Comparison of ENCODE assay signal across 23 cellular contexts in the genomic region with DNA sequence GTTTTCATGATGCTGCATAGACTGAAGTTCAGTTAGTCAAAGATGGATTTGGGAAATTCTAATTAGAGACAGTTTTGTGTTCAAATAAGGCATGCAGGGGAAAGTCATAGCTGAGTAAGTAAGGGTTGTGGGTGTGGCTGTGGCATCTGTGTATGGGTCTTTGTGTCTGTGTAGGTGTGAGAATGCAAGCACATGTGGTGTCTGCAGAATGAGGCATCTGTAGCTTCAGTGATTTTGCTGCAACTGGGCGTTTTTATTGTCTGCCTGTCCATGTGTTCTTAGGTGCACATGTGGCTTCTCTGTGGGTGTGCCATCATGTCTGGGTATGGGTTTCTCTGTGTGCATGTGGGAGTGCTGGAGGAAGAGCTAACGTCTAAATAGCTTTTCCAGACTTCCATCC.
DNase-seq lines count a peak whose midpoint lies in the region; ATAC-seq and TF ChIP-seq lines count a peak whose summit lies in the region.
"Had no signal": no experiment of that assay in that cellular context is flagged by ENCODE, and none has a peak within 500 bp of the region (broad histone marks: within the 10 kb centered on the region; RNA-seq: fewer than 3 reads in every experiment).

No MANE protein-coding gene starts in this region.

- DNase-seq in activated T-cell treated with anti-CD3 and anti-CD28 coated beads, Interleukin-2, amount 50 U/mL, for 72 hours = peak in 1 of 2 donors; percentile 3
- DNase-seq in activated T-cell treated with anti-CD3 and anti-CD28 coated beads, Interleukin-2, amount 50 U/mL, for 48 hours = no peak
- DNase-seq in SW480 (ENCODE audit: low spot score) = peak; percentile 4
- no peak for DNase-seq in stimulated activated effector memory CD8-positive, alpha-beta T cell treated with anti-CD3 and anti-CD28 coated beads, Interleukin-12 subunit alpha, Interleukin-12 subunit beta, amount 100 ng/mL, for 72 hours (ENCODE audit: low spot score in 2 of 2)
- DNase-seq: C1 segment of cervical spinal cord, DMS79, HFFc6, Karpas-422, MG63, NCI-H1092, NCI-H1694, NCI-H2227 treated with DMSO at 0.1 percent for 48 hours, NCI-H510A treated with DMSO at 0.1 percent for 48 hours, NCI-H82, RPMI8226, SIG-M5, T-helper 1 cell had no signal

- CTCF ChIA-PET in HEK293 (lab: Yijun Ruan, JAX) = no interaction called here

- H3K4me1 Mint-ChIP-seq in activated T-cell treated with anti-CD3 and anti-CD28 coated beads, Interleukin-2, amount 50 U/mL, for 72 hours (ENCODE audit: low read depth) = peaks cover 5% of the 10 kb centered on the region
- H3K4me1 Mint-ChIP-seq in stimulated activated effector memory CD8-positive, alpha-beta T cell treated with anti-CD3 and anti-CD28 coated beads, Interleukin-12 subunit alpha, Interleukin-12 subunit beta, amount 100 ng/mL, for 72 hours = peaks cover 5% of the 10 kb centered on the region
- H3K4me1 Mint-ChIP-seq: IgD-negative memory B cell had no signal

- no peaks in the 10 kb centered on the region for H3K36me3 ChIP-seq in HEK293 (ENCODE audit: control insufficient read depth in 2 of 2, insufficient read depth in 1 of 2, low read length in 2 of 2)
- H3K36me3 ChIP-seq: MG63 had no signal

- H3K27me3 Mint-ChIP-seq in activated T-cell treated with anti-CD3 and anti-CD28 coated beads, Interleukin-2, amount 50 U/mL, for 72 hours (ENCODE audit: low read depth) = no peaks in the 10 kb centered on the region
- H3K27me3 Mint-ChIP-seq: IgD-negative memory B cell had no signal

- POLR2A ChIA-PET in HEK293 (lab: Yijun Ruan, JAX) = no interaction called here

- H3K9me3 ChIP-seq in HEK293 (ENCODE audit: control insufficient read depth, insufficient read depth, low read depth, low read length) = no peaks in the 10 kb centered on the region
- H3K9me3 ChIP-seq: MG63 had no signal

- H3K27ac ChIP-seq in HEK293 (ENCODE audit: extremely low read depth, low read depth, low read length) = no peak overlapping the region

- no peaks in the 10 kb centered on the region for H3K4me1 ChIP-seq in HEK293 (ENCODE audit: control insufficient read depth, insufficient read depth, low read length)

- no peak overlapping the region for H3K4me3 ChIP-seq in HEK293 (ENCODE audit: low read depth, low read length)
- H3K4me3 ChIP-seq: MG63 had no signal

- H3K4me3 Mint-ChIP-seq in activated T-cell treated with anti-CD3 and anti-CD28 coated beads, Interleukin-2, amount 50 U/mL, for 72 hours = no peak overlapping the region
- no peak overlapping the region for H3K4me3 Mint-ChIP-seq in stimulated activated effector memory CD8-positive, alpha-beta T cell treated with anti-CD3 and anti-CD28 coated beads, Interleukin-12 subunit alpha, Interleukin-12 subunit beta, amount 100 ng/mL, for 72 hours
- H3K4me3 Mint-ChIP-seq: HFFc6, IgD-negative memory B cell had no signal

- H3K9me3 Mint-ChIP-seq in activated T-cell treated with anti-CD3 and anti-CD28 coated beads, Interleukin-2, amount 50 U/mL, for 72 hours = peaks cover 0 to 5% of the 10 kb centered on the region in 2 donors
- H3K9me3 Mint-ChIP-seq in stimulated activated effector memory CD8-positive, alpha-beta T cell treated with anti-CD3 and anti-CD28 coated beads, Interleukin-12 subunit alpha, Interleukin-12 subunit beta, amount 100 ng/mL, for 72 hours = no peaks in the 10 kb centered on the region

- no peak for TF ChIP-seq CTCF in HEK293 (tag by site-specific recombination; IDR thresholded peaks at IDR 0.05)

- peak; percentile 51 to 70 for ATAC-seq in activated T-cell treated with anti-CD3 and anti-CD28 coated beads, Interleukin-2, amount 50 U/mL, for 72 hours (replicated peaks in 1 of 2)
- peak; percentile 71 for ATAC-seq in stimulated activated effector memory CD8-positive, alpha-beta T cell treated with anti-CD3 and anti-CD28 coated beads, Interleukin-12 subunit alpha, Interleukin-12 subunit beta, amount 100 ng/mL, for 72 hours
- ATAC-seq in GM21423 (IDR thresholded peaks at IDR 0.05; ENCODE audit: unreplicated experiment) = no peak
- no peak for ATAC-seq in HG03342 (IDR thresholded peaks at IDR 0.05; ENCODE audit: unreplicated experiment)
- no peak for ATAC-seq in GM19395 (IDR thresholded peaks at IDR 0.05; ENCODE audit: unreplicated experiment)
- ATAC-seq: SK-N-SH treated with all-trans-retinoic acid at 6 μM for 48 hours had no signal

- H3K36me3 Mint-ChIP-seq in activated T-cell treated with anti-CD3 and anti-CD28 coated beads, Interleukin-2, amount 50 U/mL, for 72 hours (ENCODE audit: insufficient read depth in 2 of 2) = no peaks in the 10 kb centered on the region
- no peaks in the 10 kb centered on the region for H3K36me3 Mint-ChIP-seq in stimulated activated effector memory CD8-positive, alpha-beta T cell treated with anti-CD3 and anti-CD28 coated beads, Interleukin-12 subunit alpha, Interleukin-12 subunit beta, amount 100 ng/mL, for 72 hours
- H3K36me3 Mint-ChIP-seq: IgD-negative memory B cell had no signal

- H3K27ac Mint-ChIP-seq in activated T-cell treated with anti-CD3 and anti-CD28 coated beads, Interleukin-2, amount 50 U/mL, for 72 hours = no peak overlapping the region
- H3K27ac Mint-ChIP-seq in stimulated activated effector memory CD8-positive, alpha-beta T cell treated with anti-CD3 and anti-CD28 coated beads, Interleukin-12 subunit alpha, Interleukin-12 subunit beta, amount 100 ng/mL, for 72 hours = no peak overlapping the region
- H3K27ac Mint-ChIP-seq: HFFc6, IgD-negative memory B cell had no signal

TF ChIP-seq in HEK293, 187 proteins besides CTCF, POLR2A, EP300 and RAD21:
- TF ChIP-seq ZNF114 (tag by site-specific recombination; IDR thresholded peaks at IDR 0.05) (no peak), ZNF514 (tag by site-specific recombination; IDR thresholded peaks at IDR 0.05) (no peak), ZNF473 (tag by site-specific recombination; IDR thresholded peaks at IDR 0.05) (no peak), ZNF585B (tag by site-specific recombination; IDR thresholded peaks at IDR 0.05) (no peak), KLF8 (tag by site-specific recombination; IDR thresholded peaks at IDR 0.05) (no peak), ZNF24 (tag by site-specific recombination; IDR thresholded peaks at IDR 0.05) (no peak), ZBTB48 (tag by site-specific recombination; IDR thresholded peaks at IDR 0.05) (no peak), ZNF214 (tag by site-specific recombination; IDR thresholded peaks at IDR 0.05; ENCODE audit: borderline replicate concordance) (no peak), ZNF48 (tag by site-specific recombination; IDR thresholded peaks at IDR 0.05) (no peak), EGR2 (tag by site-specific recombination; IDR thresholded peaks at IDR 0.05; ENCODE audit: low read depth) (peak; percentile 77), ZFHX2 (tag by site-specific recombination; conservative IDR thresholded peaks at IDR 0.05) (peak; percentile 72), ZNF223 (tag by site-specific recombination; IDR thresholded peaks at IDR 0.05) (no peak)

Comparison
In these comparisons a context has a peak if more than half of its experiments do, and no peak if none do; other contexts are left out.
1. ATAC-seq: peak in activated T-cell treated with anti-CD3 and anti-CD28 coated beads, Interleukin-2, amount 50 U/mL, for 72 hours (2 of 2) and stimulated activated effector memory CD8-positive, alpha-beta T cell treated with anti-CD3 and anti-CD28 coated beads, Interleukin-12 subunit alpha, Interleukin-12 subunit beta, amount 100 ng/mL, for 72 hours (single experiment); none in GM21423 (single experiment), HG03342 (single experiment) and GM19395 (single experiment).